8 cellular contexts compared by ENCODE assay signal in the genomic region with DNA sequence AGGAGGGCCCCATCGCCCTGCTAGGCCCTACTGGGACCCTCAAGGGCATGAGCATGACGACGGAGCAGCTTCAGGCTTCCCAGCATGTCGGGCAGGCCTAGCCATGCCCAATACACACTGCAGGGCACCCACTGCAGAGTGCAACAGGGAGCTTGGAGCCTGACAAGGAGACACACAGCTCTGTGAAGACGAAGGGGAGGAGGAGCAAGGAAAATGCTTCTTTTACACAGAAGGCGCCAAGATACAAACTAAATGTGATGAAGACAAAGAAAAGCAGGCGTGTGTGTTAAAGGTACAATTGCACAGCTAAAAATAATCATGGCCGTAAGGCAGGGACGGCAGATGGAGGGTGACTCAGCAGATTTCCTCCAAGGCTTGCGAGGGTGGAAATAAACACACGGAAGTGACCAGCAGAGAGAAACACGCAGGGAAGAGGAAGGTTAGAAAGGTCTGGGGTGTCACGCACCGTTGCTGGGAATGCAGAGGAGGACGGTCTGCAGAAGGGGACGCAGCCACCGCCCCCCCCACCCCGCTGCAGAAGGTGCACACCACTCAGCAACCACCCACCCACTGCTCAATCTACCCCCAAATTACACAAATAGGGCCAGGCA.
DNase-seq lines count a peak whose midpoint lies in the region; ATAC-seq, FAIRE-seq and TF ChIP-seq lines count a peak whose summit lies in the region.

No MANE protein-coding gene starts in this region.

- H3K36me3 ChIP-seq in Karpas-422 (ENCODE audit: insufficient read depth, low read length): no peaks in the 10 kb centered on the region

- no peaks in the 10 kb centered on the region for H3K9me3 Mint-ChIP-seq in activated CD8-positive, alpha-beta T cell treated with anti-CD3 and anti-CD28 coated beads for 36 hours
- no peaks in the 10 kb centered on the region for H3K9me3 Mint-ChIP-seq in osteocyte (ENCODE audit: unreplicated experiment)

- H3K27ac Mint-ChIP-seq in activated CD8-positive, alpha-beta T cell treated with anti-CD3 and anti-CD28 coated beads for 36 hours: peak overlapping the region; percentile 81
- H3K27ac Mint-ChIP-seq in osteocyte (ENCODE audit: unreplicated experiment): peak overlapping the region; percentile 92

- peak overlapping the region; percentile 66 for H3K4me2 ChIP-seq in Karpas-422 (ENCODE audit: low read depth, low read length, poor library complexity, severe bottlenecking)

- peaks cover 12% of the 10 kb centered on the region; the same call in 1 of the 2 replicates for H4K20me1 ChIP-seq in Karpas-422 (ENCODE audit: insufficient read depth, low read depth, low read length)

- DNase-seq in DMS 273 treated with DMSO at 0.1 percent for 48 hours (lab: John Stamatoyannopoulos, UW) (peak; percentile 26), Karpas-422 (peak; percentile 78), frontal cortex (ENCODE audit: low spot score in 2 of 2) (peak; percentile 64 to 78), osteocyte (ENCODE audit: extremely low spot score, unreplicated experiment) (no peak), NCI-H2081 treated with DMSO at 0.1 percent for 48 hours (lab: John Stamatoyannopoulos, UW) (no peak), retina (no peak)
- DNase-seq in activated CD8-positive, alpha-beta T cell treated with anti-CD3 and anti-CD28 coated beads for 36 hours: no peak

- H3K9ac ChIP-seq in Karpas-422 (ENCODE audit: low read length): peak overlapping the region; percentile 48

- H3K27me3 Mint-ChIP-seq in activated CD8-positive, alpha-beta T cell treated with anti-CD3 and anti-CD28 coated beads for 36 hours: no peaks in the 10 kb centered on the region
- no peaks in the 10 kb centered on the region for H3K27me3 Mint-ChIP-seq in osteocyte (ENCODE audit: unreplicated experiment)

- peaks cover 31% of the 10 kb centered on the region for H3K4me1 ChIP-seq in Karpas-422 (ENCODE audit: low read length)

- H3K36me3 Mint-ChIP-seq in activated CD8-positive, alpha-beta T cell treated with anti-CD3 and anti-CD28 coated beads for 36 hours (ENCODE audit: low read depth): peaks cover 18% of the 10 kb centered on the region
- H3K36me3 Mint-ChIP-seq in osteocyte (ENCODE audit: unreplicated experiment): peaks cover 2% of the 10 kb centered on the region

- H3K79me2 ChIP-seq in Karpas-422 (ENCODE audit: low read length): peaks cover 80% of the 10 kb centered on the region

- ATAC-seq in activated CD8-positive, alpha-beta T cell treated with anti-CD3 and anti-CD28 coated beads for 36 hours: no peak
- no peak for ATAC-seq in GM21723 (IDR thresholded peaks at IDR 0.05; ENCODE audit: unreplicated experiment)

- H3K27me3 ChIP-seq in Karpas-422 (ENCODE audit: low read length): no peaks in the 10 kb centered on the region

- no peaks in the 10 kb centered on the region for H3K9me2 ChIP-seq in Karpas-422 (replicated peaks; ENCODE audit: insufficient read depth, low read length)

- CTCF ChIA-PET in activated CD8-positive, alpha-beta T cell treated with anti-CD3 and anti-CD28 coated beads for 36 hours (lab: Charles Lee): no interaction called here

- peak overlapping the region; percentile 64 for H3K27ac ChIP-seq in Karpas-422 (ENCODE audit: low read length)

- no peaks in the 10 kb centered on the region for H3K9me3 ChIP-seq in Karpas-422 (ENCODE audit: low read length)

- no peak for FAIRE-seq in frontal cortex (lab: Jason Lieb, UNC)

- peak overlapping the region; percentile 48 for H3K4me3 ChIP-seq in Karpas-422 (ENCODE audit: low read length)

- no peak for TF ChIP-seq CTCF in activated CD8-positive, alpha-beta T cell treated with anti-CD3 and anti-CD28 coated beads for 36 hours (IDR thresholded peaks at IDR 0.05)
- no peak for TF ChIP-seq CTCF in osteocyte (IDR thresholded peaks at IDR 0.05)

- peaks cover 85% of the 10 kb centered on the region for H3K4me1 Mint-ChIP-seq in activated CD8-positive, alpha-beta T cell treated with anti-CD3 and anti-CD28 coated beads for 36 hours (ENCODE audit: low read depth)
- H3K4me1 Mint-ChIP-seq in osteocyte (ENCODE audit: unreplicated experiment): peaks cover 86% of the 10 kb centered on the region

- intact Hi-C loops in activated CD8-positive, alpha-beta T cell treated with anti-CD3 and anti-CD28 coated beads for 36 hours (cut with micrococcal nuclease): no loop called here

- H3K4me3 Mint-ChIP-seq in activated CD8-positive, alpha-beta T cell treated with anti-CD3 and anti-CD28 coated beads for 36 hours: peak overlapping the region; percentile 16
- peak overlapping the region; percentile 46 for H3K4me3 Mint-ChIP-seq in osteocyte (ENCODE audit: unreplicated experiment)

- POLR2A ChIA-PET in activated CD8-positive, alpha-beta T cell treated with anti-CD3 and anti-CD28 coated beads for 36 hours (lab: Charles Lee): interaction anchor here (1.0 to 1.1 kb wide), 2 partner anchors 11 to 38 kb away, joined by 3 to 4 read pairs; no protein-coding TSS in a partner anchor

- no peak overlapping the region for H2AFZ ChIP-seq in Karpas-422 (ENCODE audit: low read length)

Comparison
In these comparisons a context has a peak if more than half of its experiments do, and no peak if none do; other contexts are left out.
1. DNase-seq: peak in DMS 273 treated with DMSO at 0.1 percent for 48 hours (single experiment), Karpas-422 (single experiment) and frontal cortex (2 of 2); none in activated CD8-positive, alpha-beta T cell treated with anti-CD3 and anti-CD28 coated beads for 36 hours (single experiment), osteocyte (single experiment), NCI-H2081 treated with DMSO at 0.1 percent for 48 hours (single experiment) and retina (single experiment).